ENCODE assay signal across 8 cellular contexts in genomic region chr16:3282103-3282746, GRCh38. TPM values are rescaled to one million over a fixed set of nuclear protein-coding genes. Genes with fewer than 3 reads are reported as not detected.
DNase-seq lines count a peak whose midpoint lies in the region; ATAC-seq and TF ChIP-seq lines count a peak whose summit lies in the region.

No MANE protein-coding gene starts in this region.

- H3K79me2 ChIP-seq in smooth muscle cell (ENCODE audit: low read depth): peaks cover 37% of the 10 kb centered on the region

- H2AFZ ChIP-seq in smooth muscle cell (ENCODE audit: low read depth): peak overlapping the region; percentile 83

- peaks cover 30% of the 10 kb centered on the region for H4K20me1 ChIP-seq in BLaER1
- H4K20me1 ChIP-seq in smooth muscle cell (ENCODE audit: low read depth): peaks cover 11% of the 10 kb centered on the region

- H3K27ac Mint-ChIP-seq in activated naive CD8-positive, alpha-beta T cell treated with anti-CD3 and anti-CD28 coated beads, Interleukin-2, amount 50 U/mL, for 24 hours: peak overlapping the region; percentile 95

- H3K27me3 ChIP-seq in BLaER1 (no peaks in the 10 kb centered on the region), smooth muscle cell (ENCODE audit: low read depth) (peaks cover 5% of the 10 kb centered on the region)

- H3K4me2 ChIP-seq in BLaER1 (peak overlapping the region; percentile 94), smooth muscle cell (peak overlapping the region; percentile 99)

- no peaks in the 10 kb centered on the region for H3F3A ChIP-seq in smooth muscle cell (ENCODE audit: low read depth)

- peaks cover 28% of the 10 kb centered on the region for H3K36me3 ChIP-seq in BLaER1
- peaks cover 12% of the 10 kb centered on the region for H3K36me3 ChIP-seq in smooth muscle cell (ENCODE audit: low read depth)

- H3K4me3 Mint-ChIP-seq in activated naive CD8-positive, alpha-beta T cell treated with anti-CD3 and anti-CD28 coated beads, Interleukin-2, amount 50 U/mL, for 24 hours: peak overlapping the region; percentile 94

- H3K9ac ChIP-seq in BLaER1: peak overlapping the region; percentile 98
- peak overlapping the region; percentile 93 for H3K9ac ChIP-seq in smooth muscle cell (ENCODE audit: low read depth)

- H3K36me3 Mint-ChIP-seq in activated naive CD8-positive, alpha-beta T cell treated with anti-CD3 and anti-CD28 coated beads, Interleukin-2, amount 50 U/mL, for 24 hours (ENCODE audit: low read depth): peaks cover 35% of the 10 kb centered on the region

- peaks cover 27% of the 10 kb centered on the region for H3K4me1 ChIP-seq in BLaER1
- peaks cover 14% of the 10 kb centered on the region for H3K4me1 ChIP-seq in smooth muscle cell (ENCODE audit: low read depth)

- peaks cover 3% of the 10 kb centered on the region for H3K27me3 Mint-ChIP-seq in activated naive CD8-positive, alpha-beta T cell treated with anti-CD3 and anti-CD28 coated beads, Interleukin-2, amount 50 U/mL, for 24 hours

- peaks cover 24% of the 10 kb centered on the region for H3K9me3 ChIP-seq in BLaER1
- peaks cover 11% of the 10 kb centered on the region for H3K9me3 ChIP-seq in iPS-18c (ENCODE audit: control insufficient read depth, insufficient read depth, low read length)
- H3K9me3 ChIP-seq in smooth muscle cell (replicated peaks; ENCODE audit: low read depth): no peaks in the 10 kb centered on the region

- ATAC-seq in GM18907 (IDR thresholded peaks at IDR 0.05; ENCODE audit: unreplicated experiment) (peak; percentile 42), HG03095 (IDR thresholded peaks at IDR 0.05; ENCODE audit: unreplicated experiment) (peak; percentile 9)
- ATAC-seq in activated naive CD8-positive, alpha-beta T cell treated with anti-CD3 and anti-CD28 coated beads, Interleukin-2, amount 50 U/mL, for 24 hours: peak; percentile 53

- H3K27ac ChIP-seq in BLaER1: peak overlapping the region; percentile 98
- peak overlapping the region; percentile 98 for H3K27ac ChIP-seq in smooth muscle cell (ENCODE audit: low read depth)

- 21% methylated on average over 30 of the region's 30 CpGs for WGBS in smooth muscle cell (ENCODE audit: low lambda C conversion rate)

- DNase-seq in NCI-H524 (lab: John Stamatoyannopoulos, UW) (peak; percentile 81 to 86), smooth muscle cell (lab: John Stamatoyannopoulos, UW; ENCODE audit: unreplicated experiment) (no peak), germinal center (ENCODE audit: low spot score) (no peak)
- DNase-seq in activated naive CD8-positive, alpha-beta T cell treated with anti-CD3 and anti-CD28 coated beads, Interleukin-2, amount 50 U/mL, for 24 hours: no peak

- H3K4me3 ChIP-seq in BLaER1 (peak overlapping the region; percentile 99), iPS-18c (ENCODE audit: insufficient read depth, low read depth, low read length) (peak overlapping the region; percentile 95), smooth muscle cell (peak overlapping the region; percentile 85)

- TF ChIP-seq CTCF in smooth muscle cell (IDR thresholded peaks at IDR 0.05; ENCODE audit: borderline replicate concordance, insufficient read depth, poor library complexity, severe bottlenecking): no peak

- peaks cover 15% of the 10 kb centered on the region for H3K9me3 Mint-ChIP-seq in activated naive CD8-positive, alpha-beta T cell treated with anti-CD3 and anti-CD28 coated beads, Interleukin-2, amount 50 U/mL, for 24 hours

- peaks cover 40% of the 10 kb centered on the region for H3K4me1 Mint-ChIP-seq in activated naive CD8-positive, alpha-beta T cell treated with anti-CD3 and anti-CD28 coated beads, Interleukin-2, amount 50 U/mL, for 24 hours

RNA-seq across cellular contexts. Expression of gene ZNF263, which starts 1.1 kb away (rescaled TPM):
- total RNA-seq in smooth muscle cell: 17.6 and 32.2 TPM in 2 replicates
- 27.4 and 29.0 TPM in 2 replicates for polyA plus RNA-seq in smooth muscle cell

RNA-seq across cellular contexts. Expression of gene TIGD7, which starts 23.0 kb away (rescaled TPM):
- total RNA-seq in smooth muscle cell: 5.0 and 7.4 TPM in 2 replicates
- 1.7 and 3.6 TPM in 2 replicates for polyA plus RNA-seq in smooth muscle cell

RNA-seq across cellular contexts. Expression of gene ZNF75A, which starts 23.1 kb away (rescaled TPM):
- 18.6 and 24.8 TPM in 2 replicates for total RNA-seq in smooth muscle cell
- polyA plus RNA-seq in smooth muscle cell: 13.5 and 13.7 TPM in 2 replicates

RNA-seq across cellular contexts. Expression of gene MEFV, which starts 25.8 kb away (rescaled TPM):
- total RNA-seq in smooth muscle cell: 0.72 TPM in 1 of 2 replicates, not detected in the other
- polyA plus RNA-seq in smooth muscle cell: not detected in 2 replicates

RNA-seq across cellular contexts. Expression of gene ZNF200, which starts 47.3 kb away (rescaled TPM):
- total RNA-seq in smooth muscle cell: 7.7 and 8.7 TPM in 2 replicates
- polyA plus RNA-seq in smooth muscle cell: 6.1 and 7.0 TPM in 2 replicates

Comparison
In these comparisons a context has a peak if more than half of its experiments do, and no peak if none do; other contexts are left out.
1. DNase-seq: peak in NCI-H524 (2 of 2); none in activated naive CD8-positive, alpha-beta T cell treated with anti-CD3 and anti-CD28 coated beads, Interleukin-2, amount 50 U/mL, for 24 hours (single experiment), smooth muscle cell (single experiment) and germinal center (single experiment).
2. Peak in every context shown above with its lines, with median percentiles within 50 percentile points of each other: H3K4me3 ChIP-seq and ATAC-seq.